Comparison of ENCODE assay signal across 11 cellular contexts in the genomic region with DNA sequence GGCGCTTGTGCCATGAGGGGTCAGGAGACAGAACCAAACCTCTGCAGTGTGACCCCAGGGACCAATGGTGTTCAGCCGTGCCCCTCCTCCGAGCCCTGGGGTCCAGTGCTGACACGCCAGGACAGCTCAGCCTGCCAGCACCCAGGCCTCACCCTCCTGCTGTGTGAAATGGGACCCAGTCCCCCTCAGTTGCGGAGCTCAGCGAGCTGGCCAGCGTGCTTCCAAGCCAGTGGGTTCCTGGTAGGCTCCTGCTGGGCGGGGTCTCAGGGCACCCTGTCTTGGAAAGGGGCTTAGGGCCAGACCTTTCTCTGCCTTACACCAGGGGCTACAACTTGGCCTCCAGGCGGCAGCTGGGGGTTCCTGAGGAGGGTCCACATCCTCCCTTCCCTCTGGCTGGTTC. TPM values are rescaled to one million over a fixed set of nuclear protein-coding genes. Genes with fewer than 3 reads are reported as not detected.
A peak's percentile ranks its signal among the peaks of the same experiment; 100 is the strongest.
DNase-seq lines count a peak whose midpoint lies in the region; ATAC-seq and TF ChIP-seq lines count a peak whose summit lies in the region.
"Had no signal": no experiment of that assay in that cellular context is flagged by ENCODE, and none has a peak within 500 bp of the region (broad histone marks: within the 10 kb centered on the region; RNA-seq: fewer than 3 reads in every experiment).

No MANE protein-coding gene starts in this region.

- no peak for TF ChIP-seq CTCF in activated CD8-positive, alpha-beta T cell treated with anti-CD3 and anti-CD28 coated beads for 36 hours (IDR thresholded peaks at IDR 0.05)
- no peak for TF ChIP-seq CTCF in left lung (IDR thresholded peaks at IDR 0.05)
- no peak for TF ChIP-seq CTCF in stomach (IDR thresholded peaks at IDR 0.05)

- peaks cover 47% of the 10 kb centered on the region for H3K4me1 Mint-ChIP-seq in activated CD4-positive, alpha-beta T cell treated with anti-CD3 and anti-CD28 coated beads, Interleukin-2, amount 10 ng/mL, durations not matched to agents 24 days and 14 days
- peaks cover 48% of the 10 kb centered on the region for H3K4me1 Mint-ChIP-seq in activated CD8-positive, alpha-beta T cell treated with anti-CD3 and anti-CD28 coated beads for 36 hours (ENCODE audit: low read depth)

- H3K9me3 ChIP-seq in left lung (no peaks in the 10 kb centered on the region), stomach (no peaks in the 10 kb centered on the region)
- H3K9me3 ChIP-seq: body of pancreas had no signal

- H3K36me3 Mint-ChIP-seq in activated CD4-positive, alpha-beta T cell treated with anti-CD3 and anti-CD28 coated beads, Interleukin-2, amount 10 ng/mL, durations not matched to agents 24 days and 14 days (ENCODE audit: low read depth): peaks cover 35% of the 10 kb centered on the region
- H3K36me3 Mint-ChIP-seq in activated CD8-positive, alpha-beta T cell treated with anti-CD3 and anti-CD28 coated beads for 36 hours (ENCODE audit: low read depth): peaks cover 48% of the 10 kb centered on the region

- 87 to 93% (median 92%) methylated on average over 4 to 9 of the region's 9 CpGs for WGBS in stomach, 5 donors

- peak overlapping the region; percentile 48 to 99 for H3K27ac ChIP-seq in left lung
- H3K27ac ChIP-seq in stomach: peak overlapping the region in 4 of 5 donors; percentile 99

- H3K27me3 Mint-ChIP-seq in activated CD4-positive, alpha-beta T cell treated with anti-CD3 and anti-CD28 coated beads, Interleukin-2, amount 10 ng/mL, durations not matched to agents 24 days and 14 days: no peaks in the 10 kb centered on the region
- H3K27me3 Mint-ChIP-seq in activated CD8-positive, alpha-beta T cell treated with anti-CD3 and anti-CD28 coated beads for 36 hours: no peaks in the 10 kb centered on the region

- H3K27me3 ChIP-seq in left lung: no peaks in the 10 kb centered on the region
- H3K27me3 ChIP-seq in stomach: no peaks in the 10 kb centered on the region
- H3K27me3 ChIP-seq: body of pancreas had no signal

- H3K9me3 Mint-ChIP-seq in activated CD4-positive, alpha-beta T cell treated with anti-CD3 and anti-CD28 coated beads, Interleukin-2, amount 10 ng/mL, durations not matched to agents 24 days and 14 days: no peaks in the 10 kb centered on the region
- no peaks in the 10 kb centered on the region for H3K9me3 Mint-ChIP-seq in activated CD8-positive, alpha-beta T cell treated with anti-CD3 and anti-CD28 coated beads for 36 hours

- DNase-seq in activated CD4-positive, alpha-beta T cell treated with anti-CD3 and anti-CD28 coated beads, Interleukin-2, amount 10 ng/mL, durations not matched to agents 24 days and 14 days: no peak
- no peak for DNase-seq in activated CD4-positive, alpha-beta T cell treated with anti-CD3 and anti-CD28 coated beads for 48 hours
- DNase-seq in activated CD8-positive, alpha-beta T cell treated with anti-CD3 and anti-CD28 coated beads for 36 hours: no peak
- DNase-seq in left lung: peak in 1 of 2 donors; percentile 66
- no peak for DNase-seq in stomach
- no peak for DNase-seq in AG08396 (ENCODE audit: low spot score)
- DNase-seq: NCI-H1694 treated with DMSO at 0.1 percent for 48 hours had no signal

- TF ChIP-seq POLR2A in stomach (IDR thresholded peaks at IDR 0.05): no peak

- H3K36me3 ChIP-seq in left lung (peaks cover 0 to 43% of the 10 kb centered on the region in 2 donors), stomach (peaks cover 39 to 46% (median 45%) of the 10 kb centered on the region in 4 donors)

- ATAC-seq in activated CD8-positive, alpha-beta T cell treated with anti-CD3 and anti-CD28 coated beads for 36 hours: no peak
- ATAC-seq in left lung: no peak
- no peak for ATAC-seq in HG02981 (IDR thresholded peaks at IDR 0.05; ENCODE audit: unreplicated experiment)
- no peak for ATAC-seq in HG03045 (IDR thresholded peaks at IDR 0.05; ENCODE audit: unreplicated experiment)
- ATAC-seq: body of pancreas had no signal

- H3K4me3 ChIP-seq in left lung: no peak overlapping the region
- no peak overlapping the region for H3K4me3 ChIP-seq in stomach
- H3K4me3 ChIP-seq: body of pancreas had no signal

- POLR2A ChIA-PET in activated CD8-positive, alpha-beta T cell treated with anti-CD3 and anti-CD28 coated beads for 36 hours (lab: Charles Lee): interaction anchor here (4.5 to 6.4 kb wide), 2 partner anchors 9 to 117 kb away, joined by 21 to 51 read pairs; a partner anchor contains a TSS

- CTCF ChIA-PET in activated CD8-positive, alpha-beta T cell treated with anti-CD3 and anti-CD28 coated beads for 36 hours (lab: Charles Lee): interaction anchor here (1.2 to 3.8 kb wide), 5 partner anchors 9 to 128 kb away, joined by 4 to 26 read pairs (median 5); a partner anchor contains a TSS

- no peak for TF ChIP-seq EP300 in stomach (IDR thresholded peaks at IDR 0.05)

- peak overlapping the region; percentile 93 for H3K4me3 Mint-ChIP-seq in activated CD4-positive, alpha-beta T cell treated with anti-CD3 and anti-CD28 coated beads, Interleukin-2, amount 10 ng/mL, durations not matched to agents 24 days and 14 days
- H3K4me3 Mint-ChIP-seq in activated CD8-positive, alpha-beta T cell treated with anti-CD3 and anti-CD28 coated beads for 36 hours: peak overlapping the region; percentile 86

- H3K4me1 ChIP-seq in left lung: peaks cover 29 to 60% of the 10 kb centered on the region in 2 donors
- peaks cover 51 to 77% (median 63%) of the 10 kb centered on the region in 4 donors for H3K4me1 ChIP-seq in stomach

- intact Hi-C loops in activated CD4-positive, alpha-beta T cell treated with anti-CD3 and anti-CD28 coated beads, Interleukin-2, amount 10 ng/mL, durations not matched to agents 24 days and 14 days (cut with micrococcal nuclease): loop anchor here (5.0 to 10.0 kb wide), 2 partner anchors 45 to 822 kb away; a partner anchor contains a TSS
- intact Hi-C loops in activated CD8-positive, alpha-beta T cell treated with anti-CD3 and anti-CD28 coated beads for 36 hours (cut with micrococcal nuclease): no loop called here
- intact Hi-C loops in left lung (cut with DNase I): no loop called here
- intact Hi-C loops in stomach (cut with DNase I; ENCODE audit: low total_unique reads): no loop called here

- peak overlapping the region; percentile 95 for H3K27ac Mint-ChIP-seq in activated CD4-positive, alpha-beta T cell treated with anti-CD3 and anti-CD28 coated beads, Interleukin-2, amount 10 ng/mL, durations not matched to agents 24 days and 14 days
- peak overlapping the region; percentile 98 for H3K27ac Mint-ChIP-seq in activated CD8-positive, alpha-beta T cell treated with anti-CD3 and anti-CD28 coated beads for 36 hours

RNA-seq across cellular contexts. Expression of a gene that starts 4.4 kb away (rescaled TPM):
- total RNA-seq in activated CD4-positive, alpha-beta T cell treated with anti-CD3 and anti-CD28 coated beads, Interleukin-2, amount 10 ng/mL, durations not matched to agents 24 days and 14 days: 71.4 and 74.0 TPM in 2 replicates
- total RNA-seq in activated CD8-positive, alpha-beta T cell treated with anti-CD3 and anti-CD28 coated beads for 36 hours: 10 to 100 TPM; 55.3 to 62.7 TPM
- total RNA-seq in left lung (10 to 100 TPM; 37.6 to 42.2 TPM), stomach (100 to 1,000 TPM in 1 of 5 donors, 10 to 100 TPM in 3, 1 to 10 TPM in 1; 6.6 to 176 (median 30.6) TPM)
- 10 to 100 TPM; 11.5 to 15.1 (median 13.6) TPM for polyA plus RNA-seq in stomach

RNA-seq across cellular contexts. Expression of a gene that starts 16.3 kb away (rescaled TPM):
- total RNA-seq in activated CD4-positive, alpha-beta T cell treated with anti-CD3 and anti-CD28 coated beads, Interleukin-2, amount 10 ng/mL, durations not matched to agents 24 days and 14 days: 0.35 and 0.45 TPM in 2 replicates
- total RNA-seq in activated CD8-positive, alpha-beta T cell treated with anti-CD3 and anti-CD28 coated beads for 36 hours: under 1 TPM; 0.23 to 0.47 TPM
- total RNA-seq in left lung: under 1 TPM in 1 of 2 donors, not detected in 1; 0.26 TPM
- total RNA-seq in stomach: 10 to 100 TPM in 3 of 5 donors, 1 to 10 TPM in 2; 9.6 to 18.7 (median 13.4) TPM
- polyA plus RNA-seq in stomach: 1 to 10 TPM in 1 of 3 donors, under 1 TPM in 2; 0.13 to 1.6 (median 0.76) TPM
- total RNA-seq: lung microvascular endothelial cell had no signal
